Comparison of ENCODE assay signal across 25 cellular contexts in genomic region chr16:50505115-50505514, GRCh38.
"Had no signal": no experiment of that assay in that cellular context is flagged by ENCODE, and none has a peak within 500 bp of the region (broad histone marks: within the 10 kb centered on the region; RNA-seq: fewer than 3 reads in every experiment).

No MANE protein-coding gene starts in this region.

- H3K36me3 Mint-ChIP-seq: stimulated activated naive B cell treated with anti-CD40 and anti-IgM and Interleukin-4, amounts not matched to agents 10 μg/mL and 1 μg/mL and 100 μg/mL, for 72 hours had no signal

- H3K27me3 ChIP-seq: foreskin keratinocyte, hepatocyte, pancreas, stomach, transverse colon had no signal

- H3K9me3 ChIP-seq: esophagus squamous epithelium, pancreas, thoracic aorta, transverse colon had no signal

- H3K4me3 ChIP-seq: dorsolateral prefrontal cortex, esophagus squamous epithelium, hepatocyte, lung, pancreas, stomach, thoracic aorta, transverse colon had no signal

- H3K27ac Mint-ChIP-seq: stimulated activated naive B cell treated with anti-CD40 and anti-IgM and Interleukin-4, amounts not matched to agents 10 μg/mL and 1 μg/mL and 100 μg/mL, for 72 hours had no signal

- ATAC-seq: foreskin keratinocyte; left cardiac atrium; left ventricle myocardium superior; pancreas; stimulated activated naive B cell treated with anti-CD40 and anti-IgM and Interleukin-4, amounts not matched to agents 10 μg/mL and 1 μg/mL and 100 μg/mL, for 72 hours had no signal

- DNase-seq: central memory CD4-positive, alpha-beta T cell; cortex of kidney; dorsolateral prefrontal cortex; effector memory CD4-positive, alpha-beta T cell; esophagus squamous epithelium; foreskin keratinocyte; kidney; left cardiac atrium; left ventricle myocardium superior; mesenchymal stem cell; midbrain; nucleus accumbens; pancreas; stimulated activated CD4-positive, alpha-beta T cell treated with anti-CD3 and anti-CD28 coated beads, Interleukin-15, amount 100 ng/mL, for 24 hours; stimulated activated CD4-positive, alpha-beta T cell treated with anti-CD3 and anti-CD28 coated beads, Interleukin-1b, Interleukin-23, amount 100 ng/mL, for 48 hours; stimulated activated CD4-positive, alpha-beta T cell treated with anti-CD3 and anti-CD28 coated beads, Interleukin-4, amount 100 ng/mL, for 24 hours; stimulated activated naive B cell treated with anti-CD40 and anti-IgM and Interleukin-4, amounts not matched to agents 10 μg/mL and 1 μg/mL and 100 μg/mL, for 72 hours; stomach; substantia nigra; transverse colon had no signal

- H3K4me1 ChIP-seq: esophagus squamous epithelium, foreskin keratinocyte, pancreas, stomach, transverse colon had no signal

- H3K27ac ChIP-seq: dorsolateral prefrontal cortex, epithelial cell of prostate, esophagus squamous epithelium, foreskin keratinocyte, hepatocyte, pancreas, stomach, thoracic aorta, transverse colon had no signal

- H3K4me1 Mint-ChIP-seq: nephron; stimulated activated naive B cell treated with anti-CD40 and anti-IgM and Interleukin-4, amounts not matched to agents 10 μg/mL and 1 μg/mL and 100 μg/mL, for 72 hours had no signal

- H3K36me3 ChIP-seq: esophagus squamous epithelium, pancreas, stomach, thoracic aorta, transverse colon had no signal

- H3K4me3 Mint-ChIP-seq: nephron; stimulated activated naive B cell treated with anti-CD40 and anti-IgM and Interleukin-4, amounts not matched to agents 10 μg/mL and 1 μg/mL and 100 μg/mL, for 72 hours had no signal
